Comparison of ENCODE assay signal across 25 cellular contexts in genomic region chr3:122892118-122892517, GRCh38.
"Had no signal": no experiment of that assay in that cellular context is flagged by ENCODE, and none has a peak within 500 bp of the region (broad histone marks: within the 10 kb centered on the region; RNA-seq: fewer than 3 reads in every experiment).

No MANE protein-coding gene starts in this region.

- H3K9me3 ChIP-seq: heart left ventricle, neutrophil, ovary, prostate gland, suprapubic skin, tibial nerve had no signal

- H3K36me3 ChIP-seq: heart left ventricle, ovary, prostate gland, suprapubic skin, tibial nerve had no signal

- DNase-seq: activated B cell treated with CpG ODN at 0.5 μM for 24 hours; activated CD4-positive, alpha-beta T cell treated with anti-CD3 and anti-CD28 coated beads for 4 hours; activated CD4-positive, alpha-beta T cell treated with anti-CD3 and anti-CD28 coated beads, Interleukin-2, amount 50 U/mL, for 48 hours; activated CD8-positive, alpha-beta memory T cell treated with anti-CD3 and anti-CD28 coated beads, Interleukin-2, amount 50 U/mL, for 48 hours; activated naive CD4-positive, alpha-beta T cell; activated naive CD8-positive, alpha-beta T cell treated with anti-CD3 and anti-CD28 coated beads for 36 hours; activated T-cell treated with anti-CD3 and anti-CD28 coated beads, Interleukin-2, amount 50 U/mL, for 4 hours; cortex of kidney; effector CD4-positive, alpha-beta T cell; heart left ventricle; islet precursor cell; left cardiac atrium; midbrain; natural killer cell; ovary; right cardiac atrium; stimulated activated CD4-positive, alpha-beta T cell treated with anti-CD3 and anti-CD28 coated beads, Interleukin-1b, Interleukin-23, amount 100 ng/mL, for 48 hours; stimulated activated naive CD8-positive, alpha-beta T cell treated with anti-CD3 and anti-CD28 coated beads, Interleukin-15, amount 100 ng/mL, for 72 hours; T1000 had no signal

- H3K27me3 ChIP-seq: neutrophil, ovary, tibial nerve had no signal

- H3K27ac ChIP-seq: heart left ventricle, neutrophil, ovary, prostate gland, skin epidermis, suprapubic skin, tibial nerve had no signal

- H3K4me3 ChIP-seq: heart left ventricle, ovary, prostate gland, skin epidermis, suprapubic skin, tibial nerve had no signal

- H3K4me1 ChIP-seq: prostate gland had no signal

- ATAC-seq: activated T-cell treated with anti-CD3 and anti-CD28 coated beads, Interleukin-2, amount 50 U/mL, for 4 hours; heart left ventricle; left cardiac atrium; natural killer cell; right cardiac atrium; stimulated activated effector memory CD8-positive, alpha-beta T cell treated with anti-CD3 and anti-CD28 coated beads, Interleukin-12 subunit alpha, Interleukin-12 subunit beta, amount 100 ng/mL, for 72 hours; stimulated activated naive CD8-positive, alpha-beta T cell treated with anti-CD3 and anti-CD28 coated beads, Interleukin-15, amount 100 ng/mL, for 72 hours had no signal
